In the genomic region with DNA sequence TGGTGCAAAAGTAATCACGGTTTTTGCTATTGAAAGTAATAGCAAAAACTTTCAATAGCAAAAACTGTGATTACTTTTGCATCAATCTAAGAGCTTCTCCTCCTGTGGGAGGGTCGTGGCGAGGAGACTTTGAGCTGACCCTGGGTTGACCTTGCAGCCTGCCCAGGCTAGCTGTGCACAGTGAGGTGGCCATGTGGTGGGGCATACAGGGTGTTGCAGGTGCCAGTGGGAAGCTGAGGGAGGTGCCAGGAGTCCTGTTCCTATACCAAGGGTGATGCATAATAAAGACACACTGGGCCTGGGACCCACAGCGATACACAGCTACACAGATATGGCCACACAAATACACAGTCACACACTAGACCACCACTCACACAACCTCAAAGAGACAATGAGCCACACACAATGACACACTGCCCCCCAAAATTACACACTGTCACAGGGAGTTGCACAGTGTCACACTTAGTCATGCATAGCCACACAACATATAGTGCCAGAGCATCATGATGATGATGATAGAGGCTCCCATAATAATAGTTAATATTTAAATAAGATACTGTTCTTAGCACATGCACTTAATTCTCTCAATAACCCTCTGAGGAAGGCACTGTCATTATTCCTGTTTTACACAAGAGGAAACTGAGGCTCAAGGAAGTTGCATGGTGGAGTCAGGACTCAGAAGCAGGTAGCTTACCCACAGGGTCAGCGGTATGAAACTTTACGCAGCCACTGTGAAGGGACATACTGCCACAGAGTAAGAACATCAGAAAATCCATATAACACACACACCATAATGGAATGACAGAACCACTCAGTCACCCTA, we compare ENCODE assay signal across 8 cellular contexts. TPM values are rescaled to one million over a fixed set of nuclear protein-coding genes. Genes with fewer than 3 reads are reported as not detected.
A peak's percentile ranks its signal among the peaks of the same experiment; 100 is the strongest.
DNase-seq lines count a peak whose midpoint lies in the region; ATAC-seq lines count a peak whose summit lies in the region.

No MANE protein-coding gene starts in this region.

- CTCF ChIA-PET in activated CD4-positive, alpha-beta T cell treated with anti-CD3 and anti-CD28 coated beads, Interleukin-2, amount 10 ng/mL, durations not matched to agents 7 days and 5 days (lab: Charles Lee) = interaction anchor here (1.9 kb wide), 1 partner anchor 20 kb away, joined by 8 read pairs; no protein-coding TSS in a partner anchor

- peak overlapping the region; percentile 88 for H3K4me3 Mint-ChIP-seq in activated CD4-positive, alpha-beta T cell treated with anti-CD3 and anti-CD28 coated beads, Interleukin-2, amount 10 ng/mL, durations not matched to agents 7 days and 5 days
- peak overlapping the region; percentile 93 for H3K4me3 Mint-ChIP-seq in activated T-helper 1 cell treated with anti-CD3 and anti-CD28 coated beads, Interleukin-12 subunit alpha, Interleukin-12 subunit beta, Interleukin-2, Interleukin-4 antibody, amounts not matched to agents 30 ng/mL and 10 ng/mL and 1 ng/mL, durations not matched to agents 14 hours and 24 hours and 36 hours
- H3K4me3 Mint-ChIP-seq in immature natural killer cell = peak overlapping the region; percentile 94 to 98 (median 98)
- H3K4me3 Mint-ChIP-seq in stimulated activated memory B cell treated with anti-CD40 and anti-IgM and Interleukin-4, amounts not matched to agents 10 μg/mL and 1 μg/mL and 100 μg/mL, for 72 hours = peak overlapping the region; percentile 90

- POLR2A ChIA-PET in activated CD4-positive, alpha-beta T cell treated with anti-CD3 and anti-CD28 coated beads, Interleukin-2, amount 10 ng/mL, durations not matched to agents 7 days and 5 days (lab: Charles Lee) = no interaction called here

- no peak for DNase-seq in activated CD4-positive, alpha-beta T cell treated with anti-CD3 and anti-CD28 coated beads, Interleukin-2, amount 10 ng/mL, durations not matched to agents 7 days and 5 days
- DNase-seq in activated CD4-positive, alpha-beta T cell treated with anti-CD3 and anti-CD28 coated beads for 4 hours = no peak
- DNase-seq in activated T-helper 1 cell treated with anti-CD3 and anti-CD28 coated beads, Interleukin-12 subunit alpha, Interleukin-12 subunit beta, Interleukin-2, Interleukin-4 antibody, amounts not matched to agents 30 ng/mL and 10 ng/mL and 1 ng/mL, durations not matched to agents 14 hours and 24 hours and 36 hours (ENCODE audit: low spot score) = no peak
- DNase-seq in immature natural killer cell (no peak), DMS 273 (lab: John Stamatoyannopoulos, UW; ENCODE audit: unreplicated experiment) (no peak), SW480 (ENCODE audit: low spot score) (no peak)
- no peak for DNase-seq in stimulated activated CD8-positive, alpha-beta memory T cell treated with anti-CD3 and anti-CD28 coated beads, Interleukin-4, amount 100 ng/mL, for 48 hours

- no peaks in the 10 kb centered on the region for H3K9me3 Mint-ChIP-seq in activated CD4-positive, alpha-beta T cell treated with anti-CD3 and anti-CD28 coated beads, Interleukin-2, amount 10 ng/mL, durations not matched to agents 7 days and 5 days
- no peaks in the 10 kb centered on the region for H3K9me3 Mint-ChIP-seq in activated T-helper 1 cell treated with anti-CD3 and anti-CD28 coated beads, Interleukin-12 subunit alpha, Interleukin-12 subunit beta, Interleukin-2, Interleukin-4 antibody, amounts not matched to agents 30 ng/mL and 10 ng/mL and 1 ng/mL, durations not matched to agents 14 hours and 24 hours and 36 hours
- H3K9me3 Mint-ChIP-seq in immature natural killer cell = no peaks in the 10 kb centered on the region
- no peaks in the 10 kb centered on the region for H3K9me3 Mint-ChIP-seq in stimulated activated memory B cell treated with anti-CD40 and anti-IgM and Interleukin-4, amounts not matched to agents 10 μg/mL and 1 μg/mL and 100 μg/mL, for 72 hours

- ATAC-seq in stimulated activated memory B cell treated with anti-CD40 and anti-IgM and Interleukin-4, amounts not matched to agents 10 μg/mL and 1 μg/mL and 100 μg/mL, for 72 hours = no peak

- peaks cover 9% of the 10 kb centered on the region for H3K27me3 Mint-ChIP-seq in activated CD4-positive, alpha-beta T cell treated with anti-CD3 and anti-CD28 coated beads, Interleukin-2, amount 10 ng/mL, durations not matched to agents 7 days and 5 days
- peaks cover 11% of the 10 kb centered on the region for H3K27me3 Mint-ChIP-seq in activated T-helper 1 cell treated with anti-CD3 and anti-CD28 coated beads, Interleukin-12 subunit alpha, Interleukin-12 subunit beta, Interleukin-2, Interleukin-4 antibody, amounts not matched to agents 30 ng/mL and 10 ng/mL and 1 ng/mL, durations not matched to agents 14 hours and 24 hours and 36 hours (ENCODE audit: insufficient read depth)
- H3K27me3 Mint-ChIP-seq in immature natural killer cell (ENCODE audit: low read depth in 3 of 3) = peaks cover 0 to 6% (median 0%) of the 10 kb centered on the region in 3 donors
- peaks cover under 1% of the 10 kb centered on the region for H3K27me3 Mint-ChIP-seq in stimulated activated memory B cell treated with anti-CD40 and anti-IgM and Interleukin-4, amounts not matched to agents 10 μg/mL and 1 μg/mL and 100 μg/mL, for 72 hours

- intact Hi-C loops in activated T-helper 1 cell treated with anti-CD3 and anti-CD28 coated beads, Interleukin-12 subunit alpha, Interleukin-12 subunit beta, Interleukin-2, Interleukin-4 antibody, amounts not matched to agents 30 ng/mL and 10 ng/mL and 1 ng/mL, durations not matched to agents 14 hours and 24 hours and 36 hours (cut with micrococcal nuclease) = no loop called here

- H3K27ac Mint-ChIP-seq in activated CD4-positive, alpha-beta T cell treated with anti-CD3 and anti-CD28 coated beads, Interleukin-2, amount 10 ng/mL, durations not matched to agents 7 days and 5 days = peak overlapping the region; percentile 98
- peak overlapping the region; percentile 79 for H3K27ac Mint-ChIP-seq in activated T-helper 1 cell treated with anti-CD3 and anti-CD28 coated beads, Interleukin-12 subunit alpha, Interleukin-12 subunit beta, Interleukin-2, Interleukin-4 antibody, amounts not matched to agents 30 ng/mL and 10 ng/mL and 1 ng/mL, durations not matched to agents 14 hours and 24 hours and 36 hours
- H3K27ac Mint-ChIP-seq in immature natural killer cell = peak overlapping the region; percentile 79 to 98 (median 91)
- peak overlapping the region; percentile 93 for H3K27ac Mint-ChIP-seq in stimulated activated memory B cell treated with anti-CD40 and anti-IgM and Interleukin-4, amounts not matched to agents 10 μg/mL and 1 μg/mL and 100 μg/mL, for 72 hours

- H3K4me1 Mint-ChIP-seq in activated CD4-positive, alpha-beta T cell treated with anti-CD3 and anti-CD28 coated beads, Interleukin-2, amount 10 ng/mL, durations not matched to agents 7 days and 5 days = peaks cover 35% of the 10 kb centered on the region
- H3K4me1 Mint-ChIP-seq in activated T-helper 1 cell treated with anti-CD3 and anti-CD28 coated beads, Interleukin-12 subunit alpha, Interleukin-12 subunit beta, Interleukin-2, Interleukin-4 antibody, amounts not matched to agents 30 ng/mL and 10 ng/mL and 1 ng/mL, durations not matched to agents 14 hours and 24 hours and 36 hours (ENCODE audit: low read depth) = peaks cover 43% of the 10 kb centered on the region
- H3K4me1 Mint-ChIP-seq in immature natural killer cell = peaks cover 30 to 34% of the 10 kb centered on the region in 2 donors
- H3K4me1 Mint-ChIP-seq in stimulated activated memory B cell treated with anti-CD40 and anti-IgM and Interleukin-4, amounts not matched to agents 10 μg/mL and 1 μg/mL and 100 μg/mL, for 72 hours = peaks cover 14% of the 10 kb centered on the region

- peaks cover 6% of the 10 kb centered on the region for H3K36me3 Mint-ChIP-seq in activated CD4-positive, alpha-beta T cell treated with anti-CD3 and anti-CD28 coated beads, Interleukin-2, amount 10 ng/mL, durations not matched to agents 7 days and 5 days (ENCODE audit: low read depth)
- H3K36me3 Mint-ChIP-seq in activated T-helper 1 cell treated with anti-CD3 and anti-CD28 coated beads, Interleukin-12 subunit alpha, Interleukin-12 subunit beta, Interleukin-2, Interleukin-4 antibody, amounts not matched to agents 30 ng/mL and 10 ng/mL and 1 ng/mL, durations not matched to agents 14 hours and 24 hours and 36 hours (ENCODE audit: low read depth) = peaks cover 3% of the 10 kb centered on the region
- peaks cover 0 to 7% (median 4%) of the 10 kb centered on the region in 3 donors for H3K36me3 Mint-ChIP-seq in immature natural killer cell
- H3K36me3 Mint-ChIP-seq in stimulated activated memory B cell treated with anti-CD40 and anti-IgM and Interleukin-4, amounts not matched to agents 10 μg/mL and 1 μg/mL and 100 μg/mL, for 72 hours = peaks cover 10% of the 10 kb centered on the region

RNA-seq across cellular contexts. Expression of a gene that starts 6.3 kb away (rescaled TPM):
- total RNA-seq in activated CD4-positive, alpha-beta T cell treated with anti-CD3 and anti-CD28 coated beads, Interleukin-2, amount 10 ng/mL, durations not matched to agents 7 days and 5 days = 10 to 100 TPM; 18.3 to 21.2 TPM
- 3.9 and 4.3 TPM in 2 replicates for total RNA-seq in activated T-helper 1 cell treated with anti-CD3 and anti-CD28 coated beads, Interleukin-12 subunit alpha, Interleukin-12 subunit beta, Interleukin-2, Interleukin-4 antibody, amounts not matched to agents 30 ng/mL and 10 ng/mL and 1 ng/mL, durations not matched to agents 14 hours and 24 hours and 36 hours
- 10 to 100 TPM; 11.6 to 18.0 (median 12.1) TPM for polyA plus RNA-seq in immature natural killer cell

RNA-seq across cellular contexts. Expression of a gene that starts 15.9 kb away (rescaled TPM):
- 1 to 10 TPM; 1.4 to 2.3 TPM for total RNA-seq in activated CD4-positive, alpha-beta T cell treated with anti-CD3 and anti-CD28 coated beads, Interleukin-2, amount 10 ng/mL, durations not matched to agents 7 days and 5 days
- 0.10 and 0.12 TPM in 2 replicates for total RNA-seq in activated T-helper 1 cell treated with anti-CD3 and anti-CD28 coated beads, Interleukin-12 subunit alpha, Interleukin-12 subunit beta, Interleukin-2, Interleukin-4 antibody, amounts not matched to agents 30 ng/mL and 10 ng/mL and 1 ng/mL, durations not matched to agents 14 hours and 24 hours and 36 hours
- 1 to 10 TPM in 1 of 3 donors, under 1 TPM in 2; 0.16 to 2.4 (median 0.84) TPM for polyA plus RNA-seq in immature natural killer cell

RNA-seq across cellular contexts. Expression of a gene that starts 32.5 kb away (rescaled TPM):
- total RNA-seq in activated CD4-positive, alpha-beta T cell treated with anti-CD3 and anti-CD28 coated beads, Interleukin-2, amount 10 ng/mL, durations not matched to agents 7 days and 5 days = 10 to 100 TPM; 19.4 to 23.0 TPM
- total RNA-seq in activated T-helper 1 cell treated with anti-CD3 and anti-CD28 coated beads, Interleukin-12 subunit alpha, Interleukin-12 subunit beta, Interleukin-2, Interleukin-4 antibody, amounts not matched to agents 30 ng/mL and 10 ng/mL and 1 ng/mL, durations not matched to agents 14 hours and 24 hours and 36 hours = 11.6 and 13.4 TPM in 2 replicates
- polyA plus RNA-seq in immature natural killer cell = 10 to 100 TPM; 12.9 to 15.7 (median 14.6) TPM
